ENCODE assay signal across 7 cellular contexts in genomic region chr13:114078501-114079451, GRCh38. TPM values are rescaled to one million over a fixed set of nuclear protein-coding genes. Genes with fewer than 3 reads are reported as not detected.
DNase-seq lines count a peak whose midpoint lies in the region; ATAC-seq and TF ChIP-seq lines count a peak whose summit lies in the region.

No MANE protein-coding gene starts in this region.

- no peaks in the 10 kb centered on the region for H3K79me2 ChIP-seq in hepatocyte

- H4K20me1 ChIP-seq in hepatocyte (ENCODE audit: insufficient read depth, poor library complexity, severe bottlenecking) = no peaks in the 10 kb centered on the region

- no peak for TF ChIP-seq CTCF in hepatocyte (IDR thresholded peaks at IDR 0.05; ENCODE audit: poor library complexity)

- WGBS in hepatocyte (ENCODE audit: low lambda C conversion rate, missing lambda C conversion rate) = 84% methylated on average over 38 of the region's 38 CpGs

- H3K27ac ChIP-seq in hepatocyte = peak overlapping the region; percentile 11

- DNase-seq in HT-29 (ENCODE audit: low spot score) = peak; percentile 85
- DNase-seq in adipocyte (ENCODE audit: low read depth) = peak; percentile 55
- DNase-seq in hepatocyte (ENCODE audit: low spot score) = peak; percentile 34
- DNase-seq in stimulated activated naive CD8-positive, alpha-beta T cell treated with anti-CD3 and anti-CD28 coated beads, Interleukin-15, amount 100 ng/mL, for 72 hours = no peak
- no peak for DNase-seq in DMS153 treated with DMSO at 0.1 percent for 48 hours (lab: John Stamatoyannopoulos, UW; ENCODE audit: unreplicated experiment)
- no peak for DNase-seq in GOT3 (lab: John Stamatoyannopoulos, UW)

- H3K4me1 Mint-ChIP-seq in stimulated activated naive CD8-positive, alpha-beta T cell treated with anti-CD3 and anti-CD28 coated beads, Interleukin-15, amount 100 ng/mL, for 72 hours = peaks cover 75% of the 10 kb centered on the region

- H3K27ac Mint-ChIP-seq in stimulated activated naive CD8-positive, alpha-beta T cell treated with anti-CD3 and anti-CD28 coated beads, Interleukin-15, amount 100 ng/mL, for 72 hours = peak overlapping the region in 1 of 2 donors; percentile 42

- H3K9me3 Mint-ChIP-seq in stimulated activated naive CD8-positive, alpha-beta T cell treated with anti-CD3 and anti-CD28 coated beads, Interleukin-15, amount 100 ng/mL, for 72 hours = no peaks in the 10 kb centered on the region

- H3K4me3 ChIP-seq in adipocyte (ENCODE audit: low read length) (peak overlapping the region; percentile 51), hepatocyte (no peak overlapping the region)

- no peaks in the 10 kb centered on the region for H3K9me3 ChIP-seq in adipocyte (ENCODE audit: control insufficient read depth, low read length)
- H3K9me3 ChIP-seq in hepatocyte (ENCODE audit: low read depth) = no peaks in the 10 kb centered on the region

- H3K36me3 ChIP-seq in adipocyte (ENCODE audit: control insufficient read depth, insufficient read depth, low read length, severe bottlenecking) (peaks cover 5% of the 10 kb centered on the region), hepatocyte (replicated peaks; ENCODE audit: insufficient read depth, low read depth) (no peaks in the 10 kb centered on the region)

- no peak overlapping the region for H2AFZ ChIP-seq in hepatocyte

- H3K27me3 ChIP-seq in adipocyte (replicated peaks; ENCODE audit: control insufficient read depth, insufficient read depth, low read length) (no peaks in the 10 kb centered on the region), hepatocyte (peaks cover 17% of the 10 kb centered on the region)

- peak; percentile 62 for ATAC-seq in stimulated activated naive CD8-positive, alpha-beta T cell treated with anti-CD3 and anti-CD28 coated beads, Interleukin-15, amount 100 ng/mL, for 72 hours
- ATAC-seq in HG02798 (IDR thresholded peaks at IDR 0.05; ENCODE audit: poor library complexity, unreplicated experiment) = no peak

- no peak overlapping the region for H3K4me2 ChIP-seq in hepatocyte

- H3K27me3 Mint-ChIP-seq in stimulated activated naive CD8-positive, alpha-beta T cell treated with anti-CD3 and anti-CD28 coated beads, Interleukin-15, amount 100 ng/mL, for 72 hours = no peaks in the 10 kb centered on the region

- H3K9ac ChIP-seq in adipocyte (ENCODE audit: low read length) = peak overlapping the region; percentile 65

- peak overlapping the region; percentile 27 to 55 for H3K4me3 Mint-ChIP-seq in stimulated activated naive CD8-positive, alpha-beta T cell treated with anti-CD3 and anti-CD28 coated beads, Interleukin-15, amount 100 ng/mL, for 72 hours

- H3K4me1 ChIP-seq in adipocyte (ENCODE audit: control insufficient read depth, insufficient read depth, low read length) (peaks cover 18% of the 10 kb centered on the region), hepatocyte (ENCODE audit: insufficient read depth) (peaks cover 9% of the 10 kb centered on the region)

- H3K9me2 ChIP-seq in hepatocyte (replicated peaks; ENCODE audit: insufficient read depth) = no peaks in the 10 kb centered on the region

RNA-seq across cellular contexts. Expression of gene RASA3, which starts 53.6 kb away (rescaled TPM):
- 24.9 and 25.1 TPM in 2 replicates for total RNA-seq in HT-29 (2014; rRNA removed; shearing (Covaris generic))
- 4.3 and 6.1 TPM in 2 replicates for total RNA-seq in hepatocyte
- polyA plus RNA-seq in hepatocyte = 5.6 and 5.8 TPM in 2 replicates

Comparison
In these comparisons a context has a peak if more than half of its experiments do, and no peak if none do; other contexts are left out.
1. DNase-seq: peak in HT-29 (single experiment), adipocyte (single experiment) and hepatocyte (single experiment); none in stimulated activated naive CD8-positive, alpha-beta T cell treated with anti-CD3 and anti-CD28 coated beads, Interleukin-15, amount 100 ng/mL, for 72 hours (0 of 2), DMS153 treated with DMSO at 0.1 percent for 48 hours (single experiment) and GOT3 (single experiment).